Comparison of ENCODE assay signal across 2 cellular contexts in the genomic region with DNA sequence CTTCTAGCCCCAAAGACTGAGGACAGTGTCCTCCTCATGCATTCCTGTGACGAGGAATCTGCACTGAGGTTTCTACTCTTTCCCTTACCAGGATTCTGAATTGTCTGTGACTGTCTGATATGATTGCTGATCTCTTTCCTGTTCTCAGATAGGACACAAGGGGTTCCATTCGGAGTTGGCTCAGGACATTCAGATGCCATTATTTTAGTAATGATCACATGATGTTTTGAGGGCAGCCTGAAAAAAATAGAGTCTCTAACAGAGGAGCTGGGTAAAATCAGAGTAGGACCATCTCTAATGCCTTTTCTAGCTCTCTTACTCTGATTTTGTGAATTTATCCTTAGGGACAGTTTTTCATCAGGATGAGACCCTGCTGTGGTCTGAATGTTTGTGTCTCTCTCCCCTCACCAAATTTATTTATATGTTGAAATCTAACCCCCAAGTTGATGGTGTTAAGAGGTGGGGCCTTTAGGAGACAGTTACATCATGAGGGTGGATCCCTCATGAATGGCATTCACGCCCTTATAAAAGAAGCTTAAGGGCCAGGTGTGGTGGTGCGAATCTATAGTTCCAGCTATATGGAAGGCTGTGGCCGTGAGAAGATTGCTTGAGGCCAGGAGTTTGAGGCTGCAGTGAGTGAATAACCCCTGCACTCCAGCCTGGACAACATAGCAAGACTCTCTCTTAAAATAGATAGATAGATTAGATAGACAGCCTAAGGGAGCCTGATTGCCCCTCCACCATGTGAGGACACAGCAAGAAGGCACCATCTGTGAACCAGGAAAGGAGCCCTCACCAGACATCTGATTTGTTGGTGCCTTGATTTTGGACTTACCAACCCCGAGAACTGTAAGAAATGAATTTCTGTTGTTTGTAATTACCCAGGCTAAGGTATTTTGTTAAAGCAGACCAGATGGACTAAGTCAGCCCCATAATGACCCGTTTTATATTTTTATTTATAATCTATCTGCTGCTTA.
TF ChIP-seq lines count a peak whose summit lies in the region.

No MANE protein-coding gene starts in this region.

TF ChIP-seq in HEK293, 187 proteins besides CTCF, POLR2A, EP300 and RAD21:
- TF ChIP-seq KLF1 (tag by site-specific recombination; IDR thresholded peaks at IDR 0.05) (peak; percentile 69), SCRT2 (tag by site-specific recombination; IDR thresholded peaks at IDR 0.05) (no peak), ZNF747 (tag by site-specific recombination; IDR thresholded peaks at IDR 0.05) (no peak), ZNF223 (tag by site-specific recombination; IDR thresholded peaks at IDR 0.05) (no peak), ZNF473 (tag by site-specific recombination; IDR thresholded peaks at IDR 0.05) (no peak), KLF16 (tag by site-specific recombination; IDR thresholded peaks at IDR 0.05) (no peak)

TF ChIP-seq in K562, 482 proteins besides CTCF, POLR2A, EP300 and RAD21 (continues in another document):
- TF ChIP-seq, protein P1, sequence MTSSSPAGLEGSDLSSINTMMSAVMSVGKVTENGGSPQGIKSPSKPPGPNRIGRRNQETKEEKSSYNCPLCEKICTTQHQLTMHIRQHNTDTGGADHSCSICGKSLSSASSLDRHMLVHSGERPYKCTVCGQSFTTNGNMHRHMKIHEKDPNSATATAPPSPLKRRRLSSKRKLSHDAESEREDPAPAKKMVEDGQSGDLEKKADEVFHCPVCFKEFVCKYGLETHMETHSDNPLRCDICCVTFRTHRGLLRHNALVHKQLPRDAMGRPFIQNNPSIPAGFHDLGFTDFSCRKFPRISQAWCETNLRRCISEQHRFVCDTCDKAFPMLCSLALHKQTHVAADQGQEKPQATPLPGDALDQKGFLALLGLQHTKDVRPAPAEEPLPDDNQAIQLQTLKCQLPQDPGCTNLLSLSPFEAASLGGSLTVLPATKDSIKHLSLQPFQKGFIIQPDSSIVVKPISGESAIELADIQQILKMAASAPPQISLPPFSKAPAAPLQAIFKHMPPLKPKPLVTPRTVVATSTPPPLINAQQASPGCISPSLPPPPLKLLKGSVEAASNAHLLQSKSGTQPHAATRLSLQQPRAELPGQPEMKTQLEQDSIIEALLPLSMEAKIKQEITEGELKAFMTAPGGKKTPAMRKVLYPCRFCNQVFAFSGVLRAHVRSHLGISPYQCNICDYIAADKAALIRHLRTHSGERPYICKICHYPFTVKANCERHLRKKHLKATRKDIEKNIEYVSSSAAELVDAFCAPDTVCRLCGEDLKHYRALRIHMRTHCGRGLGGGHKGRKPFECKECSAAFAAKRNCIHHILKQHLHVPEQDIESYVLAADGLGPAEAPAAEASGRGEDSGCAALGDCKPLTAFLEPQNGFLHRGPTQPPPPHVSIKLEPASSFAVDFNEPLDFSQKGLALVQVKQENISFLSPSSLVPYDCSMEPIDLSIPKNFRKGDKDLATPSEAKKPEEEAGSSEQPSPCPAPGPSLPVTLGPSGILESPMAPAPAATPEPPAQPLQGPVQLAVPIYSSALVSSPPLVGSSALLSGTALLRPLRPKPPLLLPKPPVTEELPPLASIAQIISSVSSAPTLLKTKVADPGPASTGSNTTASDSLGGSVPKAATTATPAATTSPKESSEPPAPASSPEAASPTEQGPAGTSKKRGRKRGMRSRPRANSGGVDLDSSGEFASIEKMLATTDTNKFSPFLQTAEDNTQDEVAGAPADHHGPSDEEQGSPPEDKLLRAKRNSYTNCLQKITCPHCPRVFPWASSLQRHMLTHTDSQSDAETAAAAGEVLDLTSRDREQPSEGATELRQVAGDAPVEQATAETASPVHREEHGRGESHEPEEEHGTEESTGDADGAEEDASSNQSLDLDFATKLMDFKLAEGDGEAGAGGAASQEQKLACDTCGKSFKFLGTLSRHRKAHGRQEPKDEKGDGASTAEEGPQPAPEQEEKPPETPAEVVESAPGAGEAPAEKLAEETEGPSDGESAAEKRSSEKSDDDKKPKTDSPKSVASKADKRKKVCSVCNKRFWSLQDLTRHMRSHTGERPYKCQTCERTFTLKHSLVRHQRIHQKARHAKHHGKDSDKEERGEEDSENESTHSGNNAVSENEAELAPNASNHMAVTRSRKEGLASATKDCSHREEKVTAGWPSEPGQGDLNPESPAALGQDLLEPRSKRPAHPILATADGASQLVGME (CRISPR knock-in tag; IDR thresholded peaks at IDR 0.05): no peak
- TF ChIP-seq ZKSCAN8 (CRISPR knock-in tag; IDR thresholded peaks at IDR 0.05) (no peak), HDAC6 (IDR thresholded peaks at IDR 0.05; ENCODE audit: low read depth, low read length) (no peak), RBM25 (IDR thresholded peaks at IDR 0.05; ENCODE audit: low read depth, low read length, severe bottlenecking) (peak; percentile 54), HDAC1 (IDR thresholded peaks at IDR 0.05) (peak in 1 of 2 experiments; percentile 34; a peak in 1 of 4 replicates), BCOR (IDR thresholded peaks at IDR 0.05) (0 out of 2 replicates have a peak, but pooled peaks have one; percentile 28), ARID2 (IDR thresholded peaks at IDR 0.05) (no peak), NFYB (IDR thresholded peaks at IDR 0.05; ENCODE audit: extremely low read depth, insufficient read length) (no peak), NFXL1 (CRISPR knock-in tag; IDR thresholded peaks at IDR 0.05) (no peak), HDAC2 (IDR thresholded peaks at IDR 0.05) (0 out of 2 replicates have a peak, but pooled peaks have one; percentile 55), BRD4 (IDR thresholded peaks at IDR 0.05) (no peak), KLF13 (tag; IDR thresholded peaks at IDR 0.05; ENCODE audit: borderline replicate concordance, low read depth) (no peak), KLF10 (CRISPR knock-in tag; IDR thresholded peaks at IDR 0.05) (no peak), JUN (IDR thresholded peaks at IDR 0.05; ENCODE audit: borderline replicate concordance, low read depth, low read length) (no peak), JUN (CRISPR knock-in tag; IDR thresholded peaks at IDR 0.05; ENCODE audit: borderline replicate concordance) (no peak), THRAP3 (IDR thresholded peaks at IDR 0.05; ENCODE audit: borderline replicate concordance) (no peak), DACH1 (IDR thresholded peaks at IDR 0.05; ENCODE audit: partially characterized antibody) (no peak), HNRNPLL (IDR thresholded peaks at IDR 0.05; ENCODE audit: low read depth, low read length, poor library complexity, severe bottlenecking) (no peak), ZNF316 (IDR thresholded peaks at IDR 0.05) (no peak), ZNF644 (tag; IDR thresholded peaks at IDR 0.05; ENCODE audit: low read depth) (no peak), SETDB1 (IDR thresholded peaks at IDR 0.05; ENCODE audit: low read length) (no peak), ZNF551 (CRISPR knock-in tag; IDR thresholded peaks at IDR 0.05) (no peak), CBX3 (IDR thresholded peaks at IDR 0.05; ENCODE audit: borderline replicate concordance in 1 of 2, low read length in 2 of 2) (peak in 1 of 2 experiments; percentile 61; a peak in 1 of 3 replicates), SMARCA4 (IDR thresholded peaks at IDR 0.05) (0 out of 2 replicates have a peak, but pooled peaks have one; percentile 19), MYNN (IDR thresholded peaks at IDR 0.05) (no peak), MYNN (CRISPR knock-in tag; IDR thresholded peaks at IDR 0.05) (no peak), ZNF197 (CRISPR knock-in tag; IDR thresholded peaks at IDR 0.05; ENCODE audit: low read depth) (no peak), ZFP30 (CRISPR knock-in tag; IDR thresholded peaks at IDR 0.05; ENCODE audit: borderline replicate concordance) (no peak), TCFL5 (CRISPR knock-in tag; conservative IDR thresholded peaks at IDR 0.05) (no peak), TGIF2 (CRISPR knock-in tag; IDR thresholded peaks at IDR 0.05) (no peak), ZBTB1 (CRISPR knock-in tag; IDR thresholded peaks at IDR 0.05; ENCODE audit: borderline replicate concordance, low read depth) (no peak), KDM1A (IDR thresholded peaks at IDR 0.05) (peak in 1 of 2 experiments; percentile 47; a peak in 2 of 4 replicates), ZNF507 (tag; conservative IDR thresholded peaks at IDR 0.05) (no peak), ZNF12 (CRISPR knock-in tag; IDR thresholded peaks at IDR 0.05) (no peak)
- TF ChIP-seq, protein P2, sequence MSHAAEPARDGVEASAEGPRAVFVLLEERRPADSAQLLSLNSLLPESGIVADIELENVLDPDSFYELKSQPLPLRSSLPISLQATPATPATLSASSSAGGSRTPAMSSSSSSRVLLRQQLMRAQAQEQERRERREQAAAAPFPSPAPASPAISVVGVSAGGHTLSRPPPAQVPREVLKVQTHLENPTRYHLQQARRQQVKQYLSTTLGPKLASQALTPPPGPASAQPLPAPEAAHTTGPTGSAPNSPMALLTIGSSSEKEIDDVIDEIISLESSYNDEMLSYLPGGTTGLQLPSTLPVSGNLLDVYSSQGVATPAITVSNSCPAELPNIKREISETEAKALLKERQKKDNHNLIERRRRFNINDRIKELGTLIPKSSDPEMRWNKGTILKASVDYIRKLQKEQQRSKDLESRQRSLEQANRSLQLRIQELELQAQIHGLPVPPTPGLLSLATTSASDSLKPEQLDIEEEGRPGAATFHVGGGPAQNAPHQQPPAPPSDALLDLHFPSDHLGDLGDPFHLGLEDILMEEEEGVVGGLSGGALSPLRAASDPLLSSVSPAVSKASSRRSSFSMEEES (CRISPR knock-in tag; IDR thresholded peaks at IDR 0.05): peak; percentile 58
- TF ChIP-seq, protein P3, sequence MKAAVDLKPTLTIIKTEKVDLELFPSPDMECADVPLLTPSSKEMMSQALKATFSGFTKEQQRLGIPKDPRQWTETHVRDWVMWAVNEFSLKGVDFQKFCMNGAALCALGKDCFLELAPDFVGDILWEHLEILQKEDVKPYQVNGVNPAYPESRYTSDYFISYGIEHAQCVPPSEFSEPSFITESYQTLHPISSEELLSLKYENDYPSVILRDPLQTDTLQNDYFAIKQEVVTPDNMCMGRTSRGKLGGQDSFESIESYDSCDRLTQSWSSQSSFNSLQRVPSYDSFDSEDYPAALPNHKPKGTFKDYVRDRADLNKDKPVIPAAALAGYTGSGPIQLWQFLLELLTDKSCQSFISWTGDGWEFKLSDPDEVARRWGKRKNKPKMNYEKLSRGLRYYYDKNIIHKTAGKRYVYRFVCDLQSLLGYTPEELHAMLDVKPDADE (conservative IDR thresholded peaks at IDR 0.05; ENCODE audit: control insufficient read depth, low read depth, low read length): no peak
- TF ChIP-seq, protein P4, sequence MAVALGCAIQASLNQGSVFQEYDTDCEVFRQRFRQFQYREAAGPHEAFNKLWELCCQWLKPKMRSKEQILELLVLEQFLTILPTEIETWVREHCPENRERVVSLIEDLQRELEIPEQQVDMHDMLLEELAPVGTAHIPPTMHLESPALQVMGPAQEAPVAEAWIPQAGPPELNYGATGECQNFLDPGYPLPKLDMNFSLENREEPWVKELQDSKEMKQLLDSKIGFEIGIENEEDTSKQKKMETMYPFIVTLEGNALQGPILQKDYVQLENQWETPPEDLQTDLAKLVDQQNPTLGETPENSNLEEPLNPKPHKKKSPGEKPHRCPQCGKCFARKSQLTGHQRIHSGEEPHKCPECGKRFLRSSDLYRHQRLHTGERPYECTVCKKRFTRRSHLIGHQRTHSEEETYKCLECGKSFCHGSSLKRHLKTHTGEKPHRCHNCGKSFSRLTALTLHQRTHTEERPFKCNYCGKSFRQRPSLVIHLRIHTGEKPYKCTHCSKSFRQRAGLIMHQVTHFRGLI (CRISPR knock-in tag; IDR thresholded peaks at IDR 0.05): no peak
- TF ChIP-seq, protein P5, sequence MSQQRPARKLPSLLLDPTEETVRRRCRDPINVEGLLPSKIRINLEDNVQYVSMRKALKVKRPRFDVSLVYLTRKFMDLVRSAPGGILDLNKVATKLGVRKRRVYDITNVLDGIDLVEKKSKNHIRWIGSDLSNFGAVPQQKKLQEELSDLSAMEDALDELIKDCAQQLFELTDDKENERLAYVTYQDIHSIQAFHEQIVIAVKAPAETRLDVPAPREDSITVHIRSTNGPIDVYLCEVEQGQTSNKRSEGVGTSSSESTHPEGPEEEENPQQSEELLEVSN (IDR thresholded peaks at IDR 0.05; ENCODE audit: borderline replicate concordance in 1 of 2, extremely low read depth in 1 of 2, insufficient read depth in 1 of 2, insufficient read length in 1 of 2, low read depth in 1 of 2, low read length in 1 of 2, poor library complexity in 1 of 2, severe bottlenecking in 1 of 2): no peak
- TF ChIP-seq, protein P6, sequence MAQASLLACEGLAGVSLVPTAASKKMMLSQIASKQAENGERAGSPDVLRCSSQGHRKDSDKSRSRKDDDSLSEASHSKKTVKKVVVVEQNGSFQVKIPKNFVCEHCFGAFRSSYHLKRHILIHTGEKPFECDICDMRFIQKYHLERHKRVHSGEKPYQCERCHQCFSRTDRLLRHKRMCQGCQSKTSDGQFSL (CRISPR knock-in tag; IDR thresholded peaks at IDR 0.05): no peak
- TF ChIP-seq, protein P6 (tag; IDR thresholded peaks at IDR 0.05): no peak
- TF ChIP-seq, protein P7, sequence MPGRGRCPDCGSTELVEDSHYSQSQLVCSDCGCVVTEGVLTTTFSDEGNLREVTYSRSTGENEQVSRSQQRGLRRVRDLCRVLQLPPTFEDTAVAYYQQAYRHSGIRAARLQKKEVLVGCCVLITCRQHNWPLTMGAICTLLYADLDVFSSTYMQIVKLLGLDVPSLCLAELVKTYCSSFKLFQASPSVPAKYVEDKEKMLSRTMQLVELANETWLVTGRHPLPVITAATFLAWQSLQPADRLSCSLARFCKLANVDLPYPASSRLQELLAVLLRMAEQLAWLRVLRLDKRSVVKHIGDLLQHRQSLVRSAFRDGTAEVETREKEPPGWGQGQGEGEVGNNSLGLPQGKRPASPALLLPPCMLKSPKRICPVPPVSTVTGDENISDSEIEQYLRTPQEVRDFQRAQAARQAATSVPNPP (IDR thresholded peaks at IDR 0.05; ENCODE audit: borderline replicate concordance, insufficient read depth, insufficient read length): no peak
- TF ChIP-seq, protein P8, sequence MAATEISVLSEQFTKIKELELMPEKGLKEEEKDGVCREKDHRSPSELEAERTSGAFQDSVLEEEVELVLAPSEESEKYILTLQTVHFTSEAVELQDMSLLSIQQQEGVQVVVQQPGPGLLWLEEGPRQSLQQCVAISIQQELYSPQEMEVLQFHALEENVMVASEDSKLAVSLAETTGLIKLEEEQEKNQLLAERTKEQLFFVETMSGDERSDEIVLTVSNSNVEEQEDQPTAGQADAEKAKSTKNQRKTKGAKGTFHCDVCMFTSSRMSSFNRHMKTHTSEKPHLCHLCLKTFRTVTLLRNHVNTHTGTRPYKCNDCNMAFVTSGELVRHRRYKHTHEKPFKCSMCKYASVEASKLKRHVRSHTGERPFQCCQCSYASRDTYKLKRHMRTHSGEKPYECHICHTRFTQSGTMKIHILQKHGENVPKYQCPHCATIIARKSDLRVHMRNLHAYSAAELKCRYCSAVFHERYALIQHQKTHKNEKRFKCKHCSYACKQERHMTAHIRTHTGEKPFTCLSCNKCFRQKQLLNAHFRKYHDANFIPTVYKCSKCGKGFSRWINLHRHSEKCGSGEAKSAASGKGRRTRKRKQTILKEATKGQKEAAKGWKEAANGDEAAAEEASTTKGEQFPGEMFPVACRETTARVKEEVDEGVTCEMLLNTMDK (IDR thresholded peaks at IDR 0.05; ENCODE audit: borderline replicate concordance, insufficient read depth, low read depth, low read length, poor library complexity, severe bottlenecking): no peak
